ENCODE assay signal across 8 cellular contexts in genomic region chr20:53948383-53949318, GRCh38.
DNase-seq lines count a peak whose midpoint lies in the region; ATAC-seq and TF ChIP-seq lines count a peak whose summit lies in the region.

No MANE protein-coding gene starts in this region.

- TF ChIP-seq POLR2A in GM18505 (IDR thresholded peaks at IDR 0.05; ENCODE audit: borderline replicate concordance, extremely low read depth, insufficient read depth, insufficient read length) = no peak
- no peak for TF ChIP-seq POLR2A in adrenal gland (IDR thresholded peaks at IDR 0.05)

- in situ Hi-C loops in GM23248 (cut with MboI) = no loop called here

- H3K4me2 ChIP-seq in GM23248 (ENCODE audit: unreplicated experiment) = peak overlapping the region; percentile 63
- H3K4me2 ChIP-seq in Karpas-422 (ENCODE audit: low read depth, low read length, poor library complexity, severe bottlenecking) = no peak overlapping the region

- H2AFZ ChIP-seq in GM23248 (0 out of 2 replicates have a peak overlapping the region, but pooled peaks have one; percentile 54), Karpas-422 (ENCODE audit: low read length) (no peak overlapping the region)

- H3K4me3 ChIP-seq in GM23248 = no peak overlapping the region
- no peak overlapping the region for H3K4me3 ChIP-seq in mucosa of descending colon
- H3K4me3 ChIP-seq in adrenal gland = no peak overlapping the region
- no peak overlapping the region for H3K4me3 ChIP-seq in Karpas-422 (ENCODE audit: low read length)

- H3K4me1 ChIP-seq in GM23248 (ENCODE audit: insufficient read depth) (peaks cover 24% of the 10 kb centered on the region), mucosa of descending colon (ENCODE audit: low read depth) (peaks cover 4% of the 10 kb centered on the region), adrenal gland (replicated peaks in 1 of 2) (no peaks in the 10 kb centered on the region), Karpas-422 (ENCODE audit: low read length) (no peaks in the 10 kb centered on the region)

- peaks cover 27% of the 10 kb centered on the region for H3F3A ChIP-seq in GM23248 (ENCODE audit: insufficient read depth)

- peak overlapping the region; percentile 47 for H3K9ac ChIP-seq in GM23248
- H3K9ac ChIP-seq in Karpas-422 (ENCODE audit: low read length) = no peak overlapping the region

- TF ChIP-seq CTCF in RWPE1 (conservative IDR thresholded peaks at IDR 0.05; ENCODE audit: low read depth) (no peak), mucosa of descending colon (IDR thresholded peaks at IDR 0.05) (no peak), adrenal gland (IDR thresholded peaks at IDR 0.05) (no peak)

- CTCF ChIA-PET in RWPE1 (lab: Yijun Ruan, JAX) = interaction anchor here (1.0 to 1.4 kb wide), 3 partner anchors 9 to 369 kb away, joined by 3 to 7 read pairs (median 3); no protein-coding TSS in a partner anchor

- H3K36me3 ChIP-seq in GM23248 (ENCODE audit: low read depth) (no peaks in the 10 kb centered on the region), mucosa of descending colon (ENCODE audit: low read depth) (no peaks in the 10 kb centered on the region), adrenal gland (replicated peaks in 1 of 2) (no peaks in the 10 kb centered on the region), Karpas-422 (ENCODE audit: insufficient read depth, low read length) (no peaks in the 10 kb centered on the region)

- ATAC-seq in GM18505 (IDR thresholded peaks at IDR 0.05; ENCODE audit: unreplicated experiment) = peak; percentile 32
- ATAC-seq in mucosa of descending colon = peak; percentile 41

- 85 to 88% methylated on average over 11 of the region's 11 CpGs for whole genome bisulfite sequencing in GM23248 (ENCODE audit: low coverage in 1 of 2, low lambda C conversion rate in 2 of 2, missing lambda C conversion rate in 2 of 2), 2 experiments
- 81 to 96% (median 93%) methylated on average over 11 of the region's 11 CpGs for WGBS in adrenal gland, 4 donors

- intact Hi-C loops in mucosa of descending colon (cut with DNase I, micrococcal nuclease) (loop anchor here in 1 of 2 donors (10.0 kb wide), 1 partner anchor 374 kb away; no protein-coding TSS in a partner anchor), adrenal gland (cut with DNase I) (loop anchor here in 1 of 2 donors (10.0 kb wide), 1 partner anchor 374 kb away; no protein-coding TSS in a partner anchor)

- H3K27me3 ChIP-seq in GM23248 (replicated peaks; ENCODE audit: insufficient read depth) = no peaks in the 10 kb centered on the region
- no peaks in the 10 kb centered on the region for H3K27me3 ChIP-seq in adrenal gland
- no peaks in the 10 kb centered on the region for H3K27me3 ChIP-seq in Karpas-422 (ENCODE audit: low read length)

- no peaks in the 10 kb centered on the region for H3K79me2 ChIP-seq in GM23248 (ENCODE audit: insufficient read depth)
- H3K79me2 ChIP-seq in Karpas-422 (ENCODE audit: low read length) = no peaks in the 10 kb centered on the region

- no peaks in the 10 kb centered on the region for H3K9me3 ChIP-seq in GM23248 (ENCODE audit: low read depth)
- H3K9me3 ChIP-seq in mucosa of descending colon = no peaks in the 10 kb centered on the region
- no peaks in the 10 kb centered on the region for H3K9me3 ChIP-seq in adrenal gland (replicated peaks in 1 of 3)
- peaks cover 10% of the 10 kb centered on the region; the same call in 1 of the 2 replicates for H3K9me3 ChIP-seq in Karpas-422 (ENCODE audit: low read length)

- DNase-seq in GM23248 (no peak), RWPE1 (ENCODE audit: low spot score) (no peak), mucosa of descending colon (no peak), adrenal gland (no peak), cerebellar nuclear complex (lab: John Stamatoyannopoulos, UW) (no peak), NCI-H146 treated with DMSO at 0.1 percent for 48 hours (lab: John Stamatoyannopoulos, UW; ENCODE audit: unreplicated experiment) (no peak), Karpas-422 (no peak)

- H3K27ac ChIP-seq in GM23248 (peak overlapping the region; percentile 88), RWPE1 (peak overlapping the region; percentile 69), adrenal gland (no peak overlapping the region), Karpas-422 (ENCODE audit: low read length) (no peak overlapping the region)

- POLR2A ChIA-PET in RWPE1 (lab: Yijun Ruan, JAX; ENCODE audit: low non-redundant PET) = no interaction called here

- no peaks in the 10 kb centered on the region for H3K9me2 ChIP-seq in GM23248 (ENCODE audit: insufficient read depth)
- no peaks in the 10 kb centered on the region for H3K9me2 ChIP-seq in Karpas-422 (replicated peaks; ENCODE audit: insufficient read depth, low read length)

- H4K20me1 ChIP-seq in GM23248 (ENCODE audit: insufficient read depth) = no peaks in the 10 kb centered on the region
- no peaks in the 10 kb centered on the region for H4K20me1 ChIP-seq in Karpas-422 (ENCODE audit: insufficient read depth, low read depth, low read length)

Comparison
In these comparisons a context has a peak if more than half of its experiments do, and no peak if none do; other contexts are left out.
1. H3K27ac ChIP-seq: peak in GM23248 (single experiment) and RWPE1 (single experiment); none in adrenal gland (0 of 5) and Karpas-422 (single experiment).